ENCODE assay signal across 1 cellular context in genomic region chr4:14816592-14817273, GRCh38.
TF ChIP-seq lines count a peak whose summit lies in the region.

No MANE protein-coding gene starts in this region.

TF ChIP-seq in SK-N-SH treated with all-trans-retinoic acid at 6 μM for 48 hours, 23 proteins besides CTCF, POLR2A, EP300 and RAD21 (continued from another document):
- TF ChIP-seq ZNF70 (CRISPR knock-in tag; IDR thresholded peaks at IDR 0.05) (no peak), BACH2 (CRISPR knock-in tag; IDR thresholded peaks at IDR 0.05; ENCODE audit: borderline replicate concordance) (no peak), TCF4 (CRISPR knock-in tag; IDR thresholded peaks at IDR 0.05; ENCODE audit: borderline replicate concordance) (no peak), PPARA (CRISPR knock-in tag; IDR thresholded peaks at IDR 0.05; ENCODE audit: borderline replicate concordance) (no peak), SNAI2 (CRISPR knock-in tag; IDR thresholded peaks at IDR 0.05) (no peak)
TF ChIP-seq in SK-N-SH treated with all-trans-retinoic acid at 6 μM for 48 hours: peak in this region for 0.
